Comparison of ENCODE assay signal across 9 cellular contexts in the genomic region with DNA sequence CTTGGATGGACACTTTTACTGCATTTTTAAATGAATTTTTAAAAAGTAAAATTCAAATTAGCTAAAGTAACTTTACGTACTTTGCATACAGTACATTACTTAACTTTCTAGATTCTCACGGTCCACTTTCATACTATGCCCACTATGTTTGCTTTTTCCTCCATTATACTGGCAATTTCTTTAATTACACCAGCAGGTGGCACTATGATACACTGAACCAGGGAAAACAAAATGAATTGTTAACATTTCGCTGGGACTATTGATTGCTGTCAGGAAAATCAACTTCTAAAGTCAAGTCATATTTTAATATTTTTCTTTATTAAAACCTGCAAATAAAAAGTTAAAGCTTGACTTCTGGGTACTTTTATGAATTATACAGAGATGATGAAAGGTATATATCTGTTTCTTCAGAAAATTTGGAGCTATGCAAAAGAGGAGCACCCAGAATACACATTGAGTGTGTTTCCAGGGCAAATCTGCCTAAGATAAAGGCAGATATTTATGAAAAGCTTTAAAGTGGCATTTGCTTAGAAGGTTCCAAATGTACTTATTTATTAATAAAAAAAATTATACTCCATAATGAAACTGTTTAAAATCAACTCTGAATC. TPM values are rescaled to one million over a fixed set of nuclear protein-coding genes. Genes with fewer than 3 reads are reported as not detected.
DNase-seq lines count a peak whose midpoint lies in the region; ATAC-seq, FAIRE-seq and TF ChIP-seq lines count a peak whose summit lies in the region.
"Had no signal": no experiment of that assay in that cellular context is flagged by ENCODE, and none has a peak within 500 bp of the region (broad histone marks: within the 10 kb centered on the region; RNA-seq: fewer than 3 reads in every experiment).

No MANE protein-coding gene starts in this region.

- no peak overlapping the region for H3K9ac ChIP-seq in mesendoderm (ENCODE audit: low read length)

- H3K9me3 ChIP-seq in DOHH2 (ENCODE audit: control insufficient read depth, insufficient read depth, low read length): no peaks in the 10 kb centered on the region

- H3F3A ChIP-seq in DOHH2 (ENCODE audit: control insufficient read depth, insufficient read depth): no peaks in the 10 kb centered on the region

- H2BK120ac ChIP-seq in mesendoderm (ENCODE audit: low read depth, low read length): no peak overlapping the region

- H3K23ac ChIP-seq in mesendoderm (ENCODE audit: low read length): no peak overlapping the region

- no peak overlapping the region for H3K4ac ChIP-seq in mesendoderm (ENCODE audit: low read depth, low read length)

- no peaks in the 10 kb centered on the region for H3K36me3 ChIP-seq in DOHH2 (ENCODE audit: control insufficient read depth, low read length)
- H3K36me3 ChIP-seq in mesendoderm (ENCODE audit: control insufficient read depth, insufficient read depth, low read length): no peaks in the 10 kb centered on the region

- no peaks in the 10 kb centered on the region for H3K79me2 ChIP-seq in DOHH2 (ENCODE audit: control insufficient read depth, low read length)
- no peaks in the 10 kb centered on the region for H3K79me2 ChIP-seq in mesendoderm (ENCODE audit: control insufficient read depth, insufficient read depth, low read length)

- no peaks in the 10 kb centered on the region for H4K20me1 ChIP-seq in DOHH2 (ENCODE audit: control insufficient read depth, insufficient read depth, low read depth, low read length)

- H3K9me2 ChIP-seq in DOHH2 (replicated peaks; ENCODE audit: control insufficient read depth, low read length): no peaks in the 10 kb centered on the region

- DNase-seq in GM19239 (ENCODE audit: insufficient read length, low spot score) (peak; percentile 2), NCI-H748 (lab: John Stamatoyannopoulos, UW; ENCODE audit: unreplicated experiment) (peak; percentile 45), mesendoderm (peak; percentile 47), lower leg skin (ENCODE audit: low spot score in 2 of 2) (no peak)
- DNase-seq in central memory CD8-positive, alpha-beta T cell (ENCODE audit: low spot score in 2 of 2): no peak
- no peak for DNase-seq in activated CD4-positive, alpha-beta T cell treated with anti-CD3 and anti-CD28 coated beads, Interleukin-2, amount 50 U/mL, for 1 hour

- H4K5ac ChIP-seq in mesendoderm (ENCODE audit: low read length): no peak overlapping the region

- WGBS in mesendoderm (ENCODE audit: extremely low coverage, insufficient coverage, low lambda C conversion rate): no CpG with 5 or more reads among the region's 3 CpGs
- 12 to 14% methylated on average over 3 of the region's 3 CpGs for WGBS in lower leg skin, 2 donors

- H3K36me3 Mint-ChIP-seq in central memory CD8-positive, alpha-beta T cell (ENCODE audit: insufficient read depth): no peaks in the 10 kb centered on the region

- TF ChIP-seq CTCF in DOHH2 (IDR thresholded peaks at IDR 0.05; ENCODE audit: low read depth, low read length, poor library complexity, severe bottlenecking): peak; percentile 59
- TF ChIP-seq CTCF in lower leg skin (IDR thresholded peaks at IDR 0.05): no peak

- no peaks in the 10 kb centered on the region for H3K27me3 Mint-ChIP-seq in central memory CD8-positive, alpha-beta T cell

- H3K27ac ChIP-seq in DOHH2 (ENCODE audit: low read depth, low read length): no peak overlapping the region
- H3K27ac ChIP-seq in mesendoderm (ENCODE audit: low read depth, low read length): no peak overlapping the region

- no peak overlapping the region for H3K18ac ChIP-seq in mesendoderm (ENCODE audit: low read length)

- peak; percentile 91 for ATAC-seq in HG03342 (IDR thresholded peaks at IDR 0.05; ENCODE audit: unreplicated experiment)
- ATAC-seq in central memory CD8-positive, alpha-beta T cell (replicated peaks; ENCODE audit: extremely low read depth, poor library complexity, severe bottlenecking): peak; percentile 40

- no peak overlapping the region for H3K4me3 ChIP-seq in DOHH2 (ENCODE audit: low read length)
- no peak overlapping the region for H3K4me3 ChIP-seq in mesendoderm (ENCODE audit: low read length)
- no peak overlapping the region for H3K4me3 ChIP-seq in lower leg skin (ENCODE audit: low read depth, poor library complexity, severe bottlenecking)

- H3K56ac ChIP-seq in mesendoderm (ENCODE audit: low read length): no peak overlapping the region

- H4K8ac ChIP-seq in mesendoderm (ENCODE audit: low read depth, low read length): no peak overlapping the region

- no peak for TF ChIP-seq POLR2A in lower leg skin (IDR thresholded peaks at IDR 0.05)

- FAIRE-seq in GM19239 (lab: Jason Lieb, UNC): peak; percentile 75

- intact Hi-C loops in lower leg skin (cut with DNase I; ENCODE audit: low total_unique reads): no loop called here

- H2BK5ac ChIP-seq in mesendoderm (ENCODE audit: low read length): no peak overlapping the region

- H3K4me1 Mint-ChIP-seq in central memory CD8-positive, alpha-beta T cell: no peaks in the 10 kb centered on the region

- H2BK15ac ChIP-seq in mesendoderm (replicated peaks; ENCODE audit: low read depth): no peak overlapping the region

- H3K27me3 ChIP-seq in DOHH2 (ENCODE audit: control insufficient read depth, low read length) (0 out of 2 replicates have a peak, but pooled peaks cover 2% of the 10 kb centered on the region), mesendoderm (ENCODE audit: insufficient read depth, low read length, poor library complexity) (no peaks in the 10 kb centered on the region)

- no peaks in the 10 kb centered on the region for H3K4me1 ChIP-seq in DOHH2 (ENCODE audit: control insufficient read depth, low read length)
- H3K4me1 ChIP-seq in mesendoderm (ENCODE audit: control insufficient read depth, low read depth, low read length): no peaks in the 10 kb centered on the region

- H3K27ac Mint-ChIP-seq in central memory CD8-positive, alpha-beta T cell (ENCODE audit: low read depth): no peak overlapping the region

- H3K79me1 ChIP-seq in mesendoderm (ENCODE audit: low read length): no peaks in the 10 kb centered on the region

- H3K4me2 ChIP-seq in DOHH2 (ENCODE audit: low read length) (no peak overlapping the region), mesendoderm (ENCODE audit: low read length) (no peak overlapping the region)

- no peak overlapping the region for H3K4me3 Mint-ChIP-seq in central memory CD8-positive, alpha-beta T cell

- H3K9me3 Mint-ChIP-seq in central memory CD8-positive, alpha-beta T cell: no peaks in the 10 kb centered on the region

- no peak overlapping the region for H2AK5ac ChIP-seq in mesendoderm (ENCODE audit: low read length)

RNA-seq across cellular contexts. Expression of gene POU1F1, which starts 21.8 kb away (rescaled TPM):
- not detected for polyA plus RNA-seq in mesendoderm (2013, experiment 1 of 2)
- polyA plus RNA-seq in mesendoderm (2013, experiment 2 of 2): not detected
- total RNA-seq in lower leg skin: not detected
- polyA plus RNA-seq: adipose tissue had no signal

Comparison
In these comparisons a context has a peak if more than half of its experiments do, and no peak if none do; other contexts are left out.
1. DNase-seq: peak in GM19239 (single experiment), NCI-H748 (single experiment) and mesendoderm (single experiment); none in central memory CD8-positive, alpha-beta T cell (0 of 2), lower leg skin (0 of 2) and activated CD4-positive, alpha-beta T cell treated with anti-CD3 and anti-CD28 coated beads, Interleukin-2, amount 50 U/mL, for 1 hour (single experiment).